ENCODE assay signal across 8 cellular contexts in genomic region chr5:83473344-83474169, GRCh38. TPM values are rescaled to one million over a fixed set of nuclear protein-coding genes. Genes with fewer than 3 reads are reported as not detected.
A peak's percentile ranks its signal among the peaks of the same experiment; 100 is the strongest.
DNase-seq lines count a peak whose midpoint lies in the region; ATAC-seq, FAIRE-seq and TF ChIP-seq lines count a peak whose summit lies in the region.

No MANE protein-coding gene starts in this region.

- BruUV-seq in GM12878 (replicated peaks; lab: Mats Ljungman, UMichigan), result no TSS peak

- FAIRE-seq in GM12878 (lab: Jason Lieb, UNC), result peak; percentile 27

- no peak for TF ChIP-seq EP300 in GM12878 (IDR thresholded peaks at IDR 0.05; ENCODE audit: borderline replicate concordance in 1 of 2, control insufficient read depth in 1 of 2, low read depth in 2 of 2, low read length in 2 of 2)

- H3K27ac ChIP-seq in Karpas-422 (ENCODE audit: low read length) (no peak overlapping the region), SJSA1 (peak overlapping the region; percentile 99), GM12878 (ENCODE audit: control insufficient read depth, insufficient read depth) (no peak overlapping the region), prostate gland (peak overlapping the region; percentile 13 to 59)

- POLR2A ChIA-PET in GM12878 (lab: Charles Lee), result no interaction called here

- H3K4me1 ChIP-seq in Karpas-422 (ENCODE audit: low read length) (peaks cover 5% of the 10 kb centered on the region; the same call in 1 of the 2 replicates), SJSA1 (replicated peaks) (peaks cover 39% of the 10 kb centered on the region), GM12878 (ENCODE audit: control insufficient read depth, insufficient read depth, low read length) (0 out of 2 replicates have a peak, but pooled peaks cover 10% of the 10 kb centered on the region), prostate gland (replicated peaks) (peaks cover 5% of the 10 kb centered on the region)

- peak overlapping the region; percentile 56 for H3K4me3 ChIP-seq in GM12864 (ENCODE audit: low read depth, low read length)
- H3K4me3 ChIP-seq in H7 (ENCODE audit: insufficient read depth, low read depth, low read length), result peak overlapping the region; percentile 93
- H3K4me3 ChIP-seq in Karpas-422 (ENCODE audit: low read length), result peak overlapping the region; percentile 44; the same call in 1 of the 2 replicates
- peak overlapping the region; percentile 48 for H3K4me3 ChIP-seq in SJSA1
- H3K4me3 ChIP-seq in GM12878, result peak overlapping the region; percentile 78
- H3K4me3 ChIP-seq in prostate gland, result peak overlapping the region; percentile 23 to 28

- no peaks in the 10 kb centered on the region for H3K9me2 ChIP-seq in Karpas-422 (replicated peaks; ENCODE audit: insufficient read depth, low read length)

- under 1% methylated on average over 42 of the region's 42 CpGs for WGBS in GM12878 (ENCODE audit: insufficient coverage, insufficient replicate concordance, low lambda C conversion rate, missing lambda C conversion rate)
- WGBS in prostate gland, result 1% methylated on average over 42 of the region's 42 CpGs

- no peaks in the 10 kb centered on the region for H3K79me2 ChIP-seq in Karpas-422 (ENCODE audit: low read length)
- H3K79me2 ChIP-seq in GM12878 (ENCODE audit: control insufficient read depth, insufficient read depth, low read length), result no peaks in the 10 kb centered on the region

- TF ChIP-seq POLR2A in GM12878 (IDR thresholded peaks at IDR 0.05; ENCODE audit: low read depth, low read length) (no peak), prostate gland (IDR thresholded peaks at IDR 0.05) (no peak)

- H3K27me3 ChIP-seq in H7 (ENCODE audit: control insufficient read depth, insufficient read depth, low read length), result no peaks in the 10 kb centered on the region
- 0 out of 2 replicates have a peak, but pooled peaks cover 3% of the 10 kb centered on the region for H3K27me3 ChIP-seq in Karpas-422 (ENCODE audit: low read length)
- no peaks in the 10 kb centered on the region; the same call in 1 of the 2 replicates for H3K27me3 ChIP-seq in SJSA1 (replicated peaks)
- peaks cover 15 to 17% of the 10 kb centered on the region in 2 experiments for H3K27me3 ChIP-seq in GM12878 (replicated peaks in 1 of 2; ENCODE audit: control insufficient read depth in 2 of 2, insufficient read depth in 2 of 2, low read length in 1 of 2)
- H3K27me3 ChIP-seq in prostate gland (replicated peaks; ENCODE audit: insufficient read depth), result peaks cover 20% of the 10 kb centered on the region

- H3K4me2 ChIP-seq in Karpas-422 (ENCODE audit: low read depth, low read length, poor library complexity, severe bottlenecking), result peak overlapping the region; percentile 44
- H3K4me2 ChIP-seq in GM12878 (ENCODE audit: control insufficient read depth, insufficient read depth), result peak overlapping the region; percentile 87

- H3K36me3 ChIP-seq in H7 (replicated peaks; ENCODE audit: control insufficient read depth, insufficient read depth, low read length), result no peaks in the 10 kb centered on the region
- H3K36me3 ChIP-seq in Karpas-422 (ENCODE audit: insufficient read depth, low read length), result no peaks in the 10 kb centered on the region
- H3K36me3 ChIP-seq in SJSA1, result no peaks in the 10 kb centered on the region
- H3K36me3 ChIP-seq in GM12878 (ENCODE audit: control insufficient read depth in 2 of 2, insufficient read depth in 2 of 2, low read length in 1 of 2), result no peaks in the 10 kb centered on the region
- no peaks in the 10 kb centered on the region for H3K36me3 ChIP-seq in prostate gland

- peak; percentile 26 for DNase-seq in GM12864 (ENCODE audit: low read depth)
- DNase-seq in H7, result peak; percentile 91
- DNase-seq in Karpas-422, result peak; percentile 74
- peak; percentile 96 to 97 for DNase-seq in SJSA1 (ENCODE audit: low read depth in 1 of 2, low spot score in 2 of 2)
- peak; percentile 24 for DNase-seq in GM12878 (ENCODE audit: low read depth, low spot score)
- peak; percentile 75 to 84 for DNase-seq in hippocampal formation (lab: John Stamatoyannopoulos, UW)
- DNase-seq in prostate gland (ENCODE audit: low spot score), result peak; percentile 65

- no peak overlapping the region for H3K9ac ChIP-seq in Karpas-422 (ENCODE audit: low read length)
- H3K9ac ChIP-seq in GM12878 (ENCODE audit: control insufficient read depth, insufficient read depth, low read length), result peak overlapping the region; percentile 7; the same call in 1 of the 2 replicates

- H4K20me1 ChIP-seq in Karpas-422 (ENCODE audit: insufficient read depth, low read depth, low read length) (no peaks in the 10 kb centered on the region), GM12878 (ENCODE audit: control insufficient read depth, insufficient read depth) (no peaks in the 10 kb centered on the region)

- H3K9me3 ChIP-seq in Karpas-422 (ENCODE audit: low read length) (no peaks in the 10 kb centered on the region), SJSA1 (replicated peaks) (no peaks in the 10 kb centered on the region), GM12878 (replicated peaks; ENCODE audit: control insufficient read depth, insufficient read depth, low read length) (no peaks in the 10 kb centered on the region), prostate gland (no peaks in the 10 kb centered on the region)

- SMC1A ChIA-PET in GM12878 (lab: Charles Lee; ENCODE audit: uncharacterized antibody, unreplicated experiment), result interaction anchor here (0.5 to 1.0 kb wide), 3 partner anchors 43 to 1066 kb away, joined by 3 to 6 read pairs (median 3); no protein-coding TSS in a partner anchor

- TF ChIP-seq CTCF in GM12864 (IDR thresholded peaks at IDR 0.05; ENCODE audit: low read depth, low read length, missing control alignments) (peak; percentile 83), GM12878 (IDR thresholded peaks at IDR 0.05 in 2 of 3, conservative IDR thresholded peaks at IDR 0.05 in 1 of 3; ENCODE audit: control insufficient read depth in 2 of 3, extremely low read depth in 1 of 3, insufficient read depth in 1 of 3, low read depth in 3 of 3, low read length in 3 of 3) (peak; percentile 73 to 85 (median 83)), prostate gland (IDR thresholded peaks at IDR 0.05) (peak in 3 of 4 experiments; percentile 37 to 67 (median 62))

- TF ChIP-seq RAD21 in GM12878 (IDR thresholded peaks at IDR 0.05; ENCODE audit: insufficient read depth, low read depth, low read length), result peak; percentile 84

- in situ Hi-C loops in GM12878 (cut with MboI), result loop anchor here (10.0 kb wide), 1 partner anchor 1119 kb away; no protein-coding TSS in a partner anchor

- ATAC-seq in GM12878 (peak; percentile 83), GM18867 (IDR thresholded peaks at IDR 0.05; ENCODE audit: unreplicated experiment) (no peak)

- CTCF ChIA-PET in GM12878 (lab: Yijun Ruan, JAX), result interaction anchor here (0.9 to 1.1 kb wide), 3 partner anchors 188 to 1123 kb away, joined by 3 to 4 read pairs (median 4); no protein-coding TSS in a partner anchor

- intact Hi-C loops in GM12878 (cut with micrococcal nuclease; ENCODE audit: unreplicated experiment), result loop anchor here (1.0 to 5.0 kb wide), 5 partner anchors 43 to 1121 kb away; no protein-coding TSS in a partner anchor
- intact Hi-C loops in prostate gland (cut with DNase I), result loop anchor here (5.0 to 10.0 kb wide), 2 partner anchors 79 to 1119 kb away; no protein-coding TSS in a partner anchor

- H2AFZ ChIP-seq in Karpas-422 (ENCODE audit: low read length) (no peak overlapping the region), GM12878 (ENCODE audit: control insufficient read depth, low read depth, low read length) (peak overlapping the region; percentile 77)

- RAD21 ChIA-PET in GM12878 (lab: Charles Lee; ENCODE audit: unreplicated experiment), result interaction anchor here (1.0 kb wide), 2 partner anchors 832 to 1120 kb away, joined by 4 read pairs; no protein-coding TSS in a partner anchor

TF ChIP-seq in GM12878, 131 proteins besides CTCF, POLR2A, EP300 and RAD21 (continues in another document):
- TF ChIP-seq CBX5 (IDR thresholded peaks at IDR 0.05; ENCODE audit: low read depth), result peak; percentile 67; the same call in 1 of the 2 replicates
- peak; percentile 57; the same call in 1 of the 2 replicates for TF ChIP-seq CBFB (IDR thresholded peaks at IDR 0.05; ENCODE audit: low read depth)
- TF ChIP-seq WRNIP1 (IDR thresholded peaks at IDR 0.05; ENCODE audit: borderline replicate concordance, low read depth, low read length), result no peak
- TF ChIP-seq SMC3 (IDR thresholded peaks at IDR 0.05; ENCODE audit: borderline replicate concordance, low read length), result peak; percentile 55
- no peak for TF ChIP-seq KAT2A (conservative IDR thresholded peaks at IDR 0.05; ENCODE audit: control insufficient read depth, low read depth, low read length)
- peak; percentile 56; the same call in 1 of the 2 replicates for TF ChIP-seq RUNX3 (IDR thresholded peaks at IDR 0.05; ENCODE audit: low read length)
- TF ChIP-seq EED (IDR thresholded peaks at IDR 0.05; ENCODE audit: low read depth), result peak; percentile 62
- peak; percentile 28; the same call in 1 of the 2 replicates for TF ChIP-seq YY1 (IDR thresholded peaks at IDR 0.05; ENCODE audit: low read depth, low read length)
- TF ChIP-seq SMARCA5 (IDR thresholded peaks at IDR 0.05), result peak; percentile 50; the same call in 1 of the 2 replicates
- TF ChIP-seq PAX5 (IDR thresholded peaks at IDR 0.05; ENCODE audit: borderline replicate concordance, low read depth, low read length), result 0 out of 2 replicates have a peak, but pooled peaks have one; percentile 5

RNA-seq across cellular contexts. Expression of gene VCAN, which starts 2.0 kb away (rescaled TPM):
- total RNA-seq in H7 (2014; rRNA removed; shearing (Covaris generic)), result 85.8 and 119 TPM in 2 replicates
- not detected in 2 replicates for total RNA-seq in Karpas-422 (2014; rRNA removed; shearing (Covaris generic); ENCODE audit: low replicate concordance)
- 46.0 and 69.4 TPM in 2 replicates for total RNA-seq in SJSA1 (2014; rRNA removed; shearing (Covaris generic))
- total RNA-seq in GM12878 (2013; cell fraction: nucleolus; rRNA removed), result 12.8 and 15.6 TPM in 2 replicates
- total RNA-seq in GM12878 (2014; rRNA removed) (7.1 and 9.2 TPM in 2 replicates), GM12878 (2014; rRNA removed; fragmentation: Illumina TruSeq; extraction: Trizol) (7.2 and 9.4 TPM in 2 replicates), GM12878 (2021) (12.3 and 15.2 TPM in 2 replicates), prostate gland (10 to 100 TPM; 24.4 to 72.9 TPM)
- 3.8 TPM for polyA plus RNA-seq in GM12878 (2011; ENCODE audit: low read depth)
- polyA plus RNA-seq in GM12878 (2011; rRNA removed) (1.2 TPM in 2 replicates), GM12878 (2014; fragmentation: Illumina TruSeq; extraction: Trizol) (7.9 and 10.3 TPM in 2 replicates), GM12878 (2014; fragmentation: Nextera tagmentation; extraction: Ambion mirVana) (1 to 10 TPM; 1.4 to 1.5 TPM), GM12878 (2014; rRNA removed) (5.8 and 7.2 TPM in 2 replicates), GM12878 (2016; fragmentation: Nextera tagmentation; extraction: Ambion mirVana) (1 to 10 TPM; 2.9 to 3.2 TPM)
- polyA plus RNA-seq in GM12878 (2011; cell fraction: cytosol; rRNA removed), result 0.74 and 0.96 TPM in 2 replicates
- polyA plus RNA-seq in GM12878 (2011; cell fraction: nucleus; rRNA removed), result 2.4 and 3.4 TPM in 2 replicates
- 1.2 and 1.4 TPM in 2 replicates for polyA plus RNA-seq in GM12878 (2012)
- polyA minus RNA-seq in GM12878 (2011; rRNA and poly(A)+ RNA removed), result 3.0 and 4.2 TPM in 2 replicates
- polyA minus RNA-seq in GM12878 (2011; cell fraction: cytosol; rRNA and poly(A)+ RNA removed), result 0.67 and 0.94 TPM in 2 replicates
- 5.3 and 6.0 TPM in 2 replicates for polyA minus RNA-seq in GM12878 (2011; cell fraction: nucleus; rRNA and poly(A)+ RNA removed)

Comparison
In these comparisons a context has a peak if more than half of its experiments do, and no peak if none do; other contexts are left out.
1. DNase-seq: peak in every context shown above with its lines; median percentile 96 in SJSA1; 91 in H7; 80 in hippocampal formation; 74 in Karpas-422; 65 in prostate gland; 26 in GM12864; 24 in GM12878.
2. H3K4me3 ChIP-seq: peak in every context shown above with its lines; median percentile 93 in H7; 78 in GM12878; 56 in GM12864; 48 in SJSA1; 44 in Karpas-422; 26 in prostate gland.
3. H3K27ac ChIP-seq: peak in SJSA1 (single experiment) and prostate gland (2 of 2); none in Karpas-422 (single experiment) and GM12878 (single experiment).
4. Peak in every context shown above with its lines, with median percentiles within 50 percentile points of each other: CTCF ChIP-seq.